Comparison of ENCODE assay signal across 14 cellular contexts in the genomic region with DNA sequence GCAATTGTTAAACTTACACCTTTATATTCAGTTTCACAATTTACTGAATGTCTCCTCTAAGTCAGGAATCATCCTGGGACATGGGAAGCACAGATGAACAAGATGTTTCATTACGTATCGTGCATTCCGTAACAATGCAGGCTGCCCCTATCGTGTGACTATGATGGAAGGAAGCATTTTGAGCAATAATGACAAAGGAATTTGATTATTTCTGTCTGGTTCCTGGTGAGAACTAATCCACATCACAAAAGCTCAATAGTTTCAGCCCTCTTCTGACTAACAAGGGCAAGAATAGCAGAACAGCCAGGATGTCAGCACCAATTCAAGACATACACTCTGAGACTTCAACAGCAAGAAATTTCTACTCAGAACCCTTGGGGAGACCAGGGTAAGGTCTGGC. TPM values are rescaled to one million over a fixed set of nuclear protein-coding genes. Genes with fewer than 3 reads are reported as not detected.
DNase-seq lines count a peak whose midpoint lies in the region; ATAC-seq, FAIRE-seq and TF ChIP-seq lines count a peak whose summit lies in the region.
"Had no signal": no experiment of that assay in that cellular context is flagged by ENCODE, and none has a peak within 500 bp of the region (broad histone marks: within the 10 kb centered on the region; RNA-seq: fewer than 3 reads in every experiment).

No MANE protein-coding gene starts in this region.

- H4K20me1 ChIP-seq in HepG2 (ENCODE audit: insufficient read depth, low read length): peaks cover 10% of the 10 kb centered on the region

- in situ Hi-C loops in HepG2 (cut with HindIII; ENCODE audit: extremely low pct_ligation_motif_present, low pct_unique_long_range_greater_than_20kb): no loop called here

- POLR2A ChIA-PET in HepG2 (lab: Yijun Ruan, JAX): interaction anchor here (0.6 to 3.6 kb wide), 2 partner anchors 9 to 14 kb away, joined by 3 to 33 read pairs; a partner anchor contains a TSS

- H3K27ac ChIP-seq in HepG2 (ENCODE audit: extremely low read length, insufficient read depth, low read length) (no peak overlapping the region), right lobe of liver (no peak overlapping the region)
- H3K27ac ChIP-seq: ovary, suprapubic skin had no signal

- H3K4me3 Mint-ChIP-seq in activated naive CD8-positive, alpha-beta T cell treated with anti-CD3 and anti-CD28 coated beads for 36 hours: no peak overlapping the region
- H3K4me3 Mint-ChIP-seq in type B pancreatic cell: no peak overlapping the region
- H3K4me3 Mint-ChIP-seq in CD14-positive monocyte: no peak overlapping the region

- BruUV-seq in HepG2 (replicated peaks; lab: Mats Ljungman, UMichigan): TSS peak; percentile 44

- TF ChIP-seq POLR2A in HepG2 (IDR thresholded peaks at IDR 0.05; ENCODE audit: insufficient read depth in 1 of 2, low read depth in 2 of 2, low read length in 2 of 2): no peak
- no peak for TF ChIP-seq POLR2A in right lobe of liver (IDR thresholded peaks at IDR 0.05)

- no peak overlapping the region for H2AFZ ChIP-seq in HepG2 (ENCODE audit: low read length)

- H3K4me1 ChIP-seq in HepG2 (ENCODE audit: insufficient read depth, low read length): peaks cover 31% of the 10 kb centered on the region
- H3K4me1 ChIP-seq in right lobe of liver: peaks cover 0 to 4% (median 2%) of the 10 kb centered on the region in 4 donors

- H3K27ac Mint-ChIP-seq in activated naive CD8-positive, alpha-beta T cell treated with anti-CD3 and anti-CD28 coated beads for 36 hours: peak overlapping the region; percentile 89
- H3K27ac Mint-ChIP-seq in type B pancreatic cell (peak overlapping the region; percentile 91), CD14-positive monocyte (no peak overlapping the region)

- no peak overlapping the region for H3K4me3 ChIP-seq in HepG2 (replicated peaks in 1 of 3; ENCODE audit: insufficient read depth in 1 of 3, low read depth in 2 of 3, low read length in 3 of 3)
- H3K4me3 ChIP-seq in right lobe of liver: no peak overlapping the region
- no peak overlapping the region for H3K4me3 ChIP-seq in fibroblast of the aortic adventitia (ENCODE audit: low read depth, low read length)
- H3K4me3 ChIP-seq: lung, ovary, suprapubic skin had no signal

- peaks cover 38% of the 10 kb centered on the region for H3K4me1 Mint-ChIP-seq in activated naive CD8-positive, alpha-beta T cell treated with anti-CD3 and anti-CD28 coated beads for 36 hours
- no peaks in the 10 kb centered on the region for H3K4me1 Mint-ChIP-seq in type B pancreatic cell (ENCODE audit: unreplicated experiment)
- peaks cover 44% of the 10 kb centered on the region for H3K4me1 Mint-ChIP-seq in CD14-positive monocyte

- no peak for TF ChIP-seq CTCF in HepG2 (CRISPR knock-in tag; IDR thresholded peaks at IDR 0.05)
- no peak for TF ChIP-seq CTCF in right lobe of liver (IDR thresholded peaks at IDR 0.05)
- no peak for TF ChIP-seq CTCF in fibroblast of the aortic adventitia (IDR thresholded peaks at IDR 0.05; ENCODE audit: insufficient read depth, low read length)
- TF ChIP-seq CTCF in type B pancreatic cell (conservative IDR thresholded peaks at IDR 0.05): no peak
- TF ChIP-seq CTCF in CD14-positive monocyte (IDR thresholded peaks at IDR 0.05): no peak

- intact Hi-C loops in HepG2 (cut with micrococcal nuclease; ENCODE audit: unreplicated experiment) (no loop called here), right lobe of liver (cut with DNase I) (no loop called here), CD14-positive monocyte (cut with micrococcal nuclease) (no loop called here)

- no peaks in the 10 kb centered on the region for H3K9me3 ChIP-seq in HepG2 (ENCODE audit: low read length)
- H3K9me3 ChIP-seq in right lobe of liver: no peaks in the 10 kb centered on the region
- H3K9me3 ChIP-seq: ovary, suprapubic skin had no signal

- H3K27me3 Mint-ChIP-seq in activated naive CD8-positive, alpha-beta T cell treated with anti-CD3 and anti-CD28 coated beads for 36 hours: no peaks in the 10 kb centered on the region
- H3K27me3 Mint-ChIP-seq in type B pancreatic cell (no peaks in the 10 kb centered on the region), CD14-positive monocyte (ENCODE audit: low read depth in 3 of 3) (peaks cover 0 to 2% (median 0%) of the 10 kb centered on the region in 3 donors)

- H3K36me3 Mint-ChIP-seq in activated naive CD8-positive, alpha-beta T cell treated with anti-CD3 and anti-CD28 coated beads for 36 hours: peaks cover 35% of the 10 kb centered on the region
- H3K36me3 Mint-ChIP-seq in type B pancreatic cell: peaks cover 21% of the 10 kb centered on the region
- H3K36me3 Mint-ChIP-seq in CD14-positive monocyte: peaks cover 36 to 37% of the 10 kb centered on the region in 2 donors

- TF ChIP-seq RAD21 in HepG2 (CRISPR knock-in tag; IDR thresholded peaks at IDR 0.05): no peak

- peaks cover 27% of the 10 kb centered on the region for H3K79me2 ChIP-seq in HepG2 (ENCODE audit: insufficient read depth, low read length)

- H3K4me2 ChIP-seq in HepG2 (ENCODE audit: low read depth, low read length): no peak overlapping the region

- no peak for FAIRE-seq in HepG2 (lab: Jason Lieb, UNC)

- 71% methylated on average over 4 of the region's 4 CpGs for WGBS in HepG2 (ENCODE audit: low lambda C conversion rate)
- 70% methylated on average over 4 of the region's 4 CpGs for WGBS in right lobe of liver (ENCODE audit: insufficient coverage, low coverage, low lambda C conversion rate, missing lambda C conversion rate)

- no peak for ATAC-seq in HepG2
- no peak for ATAC-seq in right lobe of liver
- ATAC-seq in left lobe of liver: no peak

- no peaks in the 10 kb centered on the region for H3K9me3 Mint-ChIP-seq in activated naive CD8-positive, alpha-beta T cell treated with anti-CD3 and anti-CD28 coated beads for 36 hours
- H3K9me3 Mint-ChIP-seq in type B pancreatic cell (no peaks in the 10 kb centered on the region), CD14-positive monocyte (no peaks in the 10 kb centered on the region)

- no peak overlapping the region for H3K9ac ChIP-seq in HepG2 (ENCODE audit: insufficient read depth, low read depth, low read length)

- H3K36me3 ChIP-seq in HepG2 (replicated peaks in 1 of 2; ENCODE audit: control insufficient read depth in 1 of 2, insufficient read depth in 2 of 2, low read length in 2 of 2): peaks cover 16 to 52% of the 10 kb centered on the region in 2 experiments
- peaks cover 0 to 28% (median 10%) of the 10 kb centered on the region in 4 donors for H3K36me3 ChIP-seq in right lobe of liver
- H3K36me3 ChIP-seq: ovary had no signal

- no peaks in the 10 kb centered on the region for H3K27me3 ChIP-seq in HepG2 (ENCODE audit: control insufficient read depth in 1 of 2, insufficient read depth in 2 of 2, low read length in 2 of 2)
- H3K27me3 ChIP-seq in right lobe of liver: no peaks in the 10 kb centered on the region
- H3K27me3 ChIP-seq: ovary, suprapubic skin had no signal

- CTCF ChIA-PET in HepG2 (lab: Yijun Ruan, JAX; ENCODE audit: low intra/inter-chr PET ratio, low total read pairs): no interaction called here

- TF ChIP-seq EP300 in HepG2 (IDR thresholded peaks at IDR 0.05; ENCODE audit: low read depth in 2 of 2, low read length in 2 of 2) (no peak), HepG2 (CRISPR knock-in tag; IDR thresholded peaks at IDR 0.05; ENCODE audit: borderline replicate concordance) (no peak)

- DNase-seq in HepG2 (ENCODE audit: low spot score) (no peak), right lobe of liver (no peak), fibroblast of the aortic adventitia (ENCODE audit: low read depth) (peak; percentile 48), type B pancreatic cell (ENCODE audit: extremely low spot score, unreplicated experiment) (no peak), DMS53 (lab: John Stamatoyannopoulos, UW) (no peak), CD14-positive monocyte (ENCODE audit: low spot score) (no peak), left lobe of liver (ENCODE audit: low spot score) (no peak)
- no peak for DNase-seq in activated naive CD8-positive, alpha-beta T cell treated with anti-CD3 and anti-CD28 coated beads for 36 hours
- DNase-seq: GDM1; KBM-7; ovary; stimulated activated CD4-positive, alpha-beta T cell treated with anti-CD3 and anti-CD28 coated beads, Interleukin-4, amount 100 ng/mL, for 4 hours had no signal

RNA-seq across cellular contexts. Expression of a gene that starts 14.5 kb away (rescaled TPM):
- total RNA-seq in HepG2 (2016; rRNA removed; fragmentation: Illumina TruSeq; extraction: Trizol) (30.0 and 47.7 TPM in 2 replicates), right lobe of liver (10 to 100 TPM; 15.5 to 22.9 (median 18.1) TPM), fibroblast of the aortic adventitia (ENCODE audit: low replicate concordance) (21.3 and 25.5 TPM in 2 replicates), type B pancreatic cell (ENCODE audit: low replicate concordance) (39.5 and 47.6 TPM in 2 replicates), left lobe of liver (16.0 TPM)
- 8.9 and 9.7 TPM in 2 replicates for total RNA-seq in HepG2 (2016; cell fraction: cytosol; rRNA removed; fragmentation: Illumina TruSeq; extraction: Trizol; ENCODE audit: low read depth)
- 26.3 and 48.8 TPM in 2 replicates for total RNA-seq in HepG2 (2016; cell fraction: insoluble cytoplasmic fraction; rRNA removed; fragmentation: Illumina TruSeq; extraction: Trizol)
- total RNA-seq in HepG2 (2016; cell fraction: membrane; rRNA removed; fragmentation: Illumina TruSeq; extraction: Trizol): 21.3 and 21.7 TPM in 2 replicates
- 39.3 and 43.4 TPM in 2 replicates for total RNA-seq in HepG2 (2016; cell fraction: nucleus; rRNA removed; fragmentation: Illumina TruSeq; extraction: Trizol)
- polyA plus RNA-seq in HepG2 (2011; rRNA removed) (30.1 and 38.6 TPM in 2 replicates), CD14-positive monocyte (10 to 100 TPM; 38.1 to 45.3 TPM)
- polyA plus RNA-seq in HepG2 (2011; cell fraction: cytosol; rRNA removed): 27.5 and 28.8 TPM in 2 replicates
- 96.1 and 99.7 TPM in 2 replicates for polyA plus RNA-seq in HepG2 (2011; cell fraction: nucleus; rRNA removed)
- polyA plus RNA-seq in HepG2 (2012): 21.9 and 29.8 TPM in 2 replicates
- 7.1 and 8.1 TPM in 2 replicates for polyA plus RNA-seq in HepG2 (2016; cell fraction: cytosol; fragmentation: Illumina TruSeq; extraction: Trizol; ENCODE audit: low read depth)
- 25.8 and 29.7 TPM in 2 replicates for polyA plus RNA-seq in HepG2 (2016; cell fraction: insoluble cytoplasmic fraction; fragmentation: Illumina TruSeq; extraction: Trizol; ENCODE audit: low read depth)
- polyA plus RNA-seq in HepG2 (2016; cell fraction: membrane; fragmentation: Illumina TruSeq; extraction: Trizol; ENCODE audit: low read depth): 14.7 and 16.1 TPM in 2 replicates
- 78.0 and 82.4 TPM in 2 replicates for polyA plus RNA-seq in HepG2 (2016; cell fraction: nucleus; fragmentation: Illumina TruSeq; extraction: Trizol; ENCODE audit: insufficient read depth, low read depth)
- 24.4 and 42.4 TPM in 2 replicates for polyA minus RNA-seq in HepG2 (2011; rRNA and poly(A)+ RNA removed; ENCODE audit: low replicate concordance)
- polyA minus RNA-seq in HepG2 (2011; cell fraction: cytosol; rRNA and poly(A)+ RNA removed): 13.1 and 16.7 TPM in 2 replicates
- polyA minus RNA-seq in HepG2 (2011; cell fraction: nucleus; rRNA and poly(A)+ RNA removed): 18.4 and 22.0 TPM in 2 replicates
- total RNA-seq in activated naive CD8-positive, alpha-beta T cell treated with anti-CD3 and anti-CD28 coated beads for 36 hours: 10 to 100 TPM; 43.4 to 45.8 TPM

Comparison
In these comparisons a context has a peak if more than half of its experiments do, and no peak if none do; other contexts are left out.
1. H3K27ac Mint-ChIP-seq: peak in activated naive CD8-positive, alpha-beta T cell treated with anti-CD3 and anti-CD28 coated beads for 36 hours (single experiment) and type B pancreatic cell (single experiment); none in CD14-positive monocyte (0 of 7).